In genomic region chr15:69729167-69729748, GRCh38 we compare ENCODE assay signal across 9 cellular contexts.
DNase-seq lines count a peak whose midpoint lies in the region; ATAC-seq and TF ChIP-seq lines count a peak whose summit lies in the region.
"Had no signal": no experiment of that assay in that cellular context is flagged by ENCODE, and none has a peak within 500 bp of the region (broad histone marks: within the 10 kb centered on the region; RNA-seq: fewer than 3 reads in every experiment).

No MANE protein-coding gene starts in this region.

- no peaks in the 10 kb centered on the region for H3K9me3 Mint-ChIP-seq in activated T-cell treated with anti-CD3 and anti-CD28 coated beads, Interleukin-2, amount 50 U/mL, for 4 hours

- TF ChIP-seq CTCF in GM12864 (IDR thresholded peaks at IDR 0.05; ENCODE audit: low read depth, low read length, missing control alignments), result peak; percentile 88

- peaks cover 6% of the 10 kb centered on the region for H3K27me3 Mint-ChIP-seq in activated T-cell treated with anti-CD3 and anti-CD28 coated beads, Interleukin-2, amount 50 U/mL, for 4 hours (ENCODE audit: low read depth)

- no peaks in the 10 kb centered on the region for H3K36me3 Mint-ChIP-seq in activated T-cell treated with anti-CD3 and anti-CD28 coated beads, Interleukin-2, amount 50 U/mL, for 4 hours (ENCODE audit: insufficient read depth)

- peaks cover 22% of the 10 kb centered on the region for H3K4me1 Mint-ChIP-seq in activated T-cell treated with anti-CD3 and anti-CD28 coated beads, Interleukin-2, amount 50 U/mL, for 4 hours (ENCODE audit: low read depth)

- H3K4me3 Mint-ChIP-seq in activated T-cell treated with anti-CD3 and anti-CD28 coated beads, Interleukin-2, amount 50 U/mL, for 4 hours, result no peak overlapping the region

- no peak overlapping the region for H3K4me3 ChIP-seq in GM12864 (ENCODE audit: low read depth, low read length)
- H3K4me3 ChIP-seq: SJSA1 had no signal

- ATAC-seq in activated T-cell treated with anti-CD3 and anti-CD28 coated beads, Interleukin-2, amount 50 U/mL, for 4 hours, result peak in 1 of 2 donors; percentile 52

- DNase-seq in GM12864 (ENCODE audit: low read depth) (no peak), NCI-H82 treated with DMSO at 0.1 percent for 48 hours (lab: John Stamatoyannopoulos, UW; ENCODE audit: unreplicated experiment) (peak; percentile 40), germinal center (ENCODE audit: low spot score) (peak; percentile 53), DMS153 (lab: John Stamatoyannopoulos, UW) (no peak), islet precursor cell (no peak), NCI-H524 treated with DMSO at 0.1 percent for 48 hours (lab: John Stamatoyannopoulos, UW) (no peak)
- peak; percentile 82 for DNase-seq in activated T-cell treated with anti-CD3 and anti-CD28 coated beads, Interleukin-2, amount 50 U/mL, for 4 hours
- DNase-seq in stimulated activated CD4-positive, alpha-beta T cell treated with anti-CD3 and anti-CD28 coated beads, Interleukin-1b, Interleukin-23, amount 100 ng/mL, for 1 hour (ENCODE audit: low read depth in 2 of 2), result peak; percentile 56 to 77

Comparison
In these comparisons a context has a peak if more than half of its experiments do, and no peak if none do; other contexts are left out.
1. DNase-seq: peak in NCI-H82 treated with DMSO at 0.1 percent for 48 hours (single experiment), activated T-cell treated with anti-CD3 and anti-CD28 coated beads, Interleukin-2, amount 50 U/mL, for 4 hours (single experiment), germinal center (single experiment) and stimulated activated CD4-positive, alpha-beta T cell treated with anti-CD3 and anti-CD28 coated beads, Interleukin-1b, Interleukin-23, amount 100 ng/mL, for 1 hour (2 of 2); none in GM12864 (single experiment), DMS153 (single experiment), islet precursor cell (single experiment) and NCI-H524 treated with DMSO at 0.1 percent for 48 hours (single experiment).